Comparison of ENCODE assay signal across 18 cellular contexts in genomic region chr12:3998397-3998796, GRCh38.
DNase-seq lines count a peak whose midpoint lies in the region; ATAC-seq, FAIRE-seq and TF ChIP-seq lines count a peak whose summit lies in the region.
"Had no signal": no experiment of that assay in that cellular context is flagged by ENCODE, and none has a peak within 500 bp of the region (broad histone marks: within the 10 kb centered on the region; RNA-seq: fewer than 3 reads in every experiment).

No MANE protein-coding gene starts in this region.

- H3K36me3 ChIP-seq in HepG2 (replicated peaks in 1 of 2; ENCODE audit: control insufficient read depth in 1 of 2, insufficient read depth in 2 of 2, low read length in 2 of 2) = no peaks in the 10 kb centered on the region
- H3K36me3 ChIP-seq in right lobe of liver = no peaks in the 10 kb centered on the region
- H3K36me3 ChIP-seq in hepatocyte (replicated peaks; ENCODE audit: insufficient read depth, low read depth) = no peaks in the 10 kb centered on the region
- no peaks in the 10 kb centered on the region for H3K36me3 ChIP-seq in pancreas
- no peaks in the 10 kb centered on the region for H3K36me3 ChIP-seq in psoas muscle (ENCODE audit: insufficient read depth in 1 of 2, low read depth in 1 of 2)
- H3K36me3 ChIP-seq: BLaER1, MG63 had no signal

- H4K20me1 ChIP-seq in HepG2 (ENCODE audit: insufficient read depth, low read length) (no peaks in the 10 kb centered on the region), hepatocyte (ENCODE audit: insufficient read depth, poor library complexity, severe bottlenecking) (no peaks in the 10 kb centered on the region)
- H4K20me1 ChIP-seq: BLaER1 had no signal

- no peak overlapping the region for H3K4me3 ChIP-seq in HepG2 (replicated peaks in 1 of 3; ENCODE audit: insufficient read depth in 1 of 3, low read depth in 2 of 3, low read length in 3 of 3)
- H3K4me3 ChIP-seq in right lobe of liver = no peak overlapping the region
- H3K4me3 ChIP-seq in hepatocyte = no peak overlapping the region
- peak overlapping the region in 1 of 4 donors; percentile 1 for H3K4me3 ChIP-seq in pancreas
- H3K4me3 ChIP-seq in psoas muscle = no peak overlapping the region
- H3K4me3 ChIP-seq: BLaER1, GM12878, MG63 had no signal

- H3K9me3 ChIP-seq in HepG2 (ENCODE audit: low read length) (no peaks in the 10 kb centered on the region), right lobe of liver (no peaks in the 10 kb centered on the region), hepatocyte (ENCODE audit: low read depth) (no peaks in the 10 kb centered on the region), pancreas (no peaks in the 10 kb centered on the region), psoas muscle (peaks cover 3% of the 10 kb centered on the region)
- H3K9me3 ChIP-seq: MG63 had no signal

- in situ Hi-C loops in HepG2 (cut with HindIII; ENCODE audit: extremely low pct_ligation_motif_present, low pct_unique_long_range_greater_than_20kb) = no loop called here

- intact Hi-C loops in HepG2 (cut with micrococcal nuclease; ENCODE audit: unreplicated experiment) = loop anchor here (2.0 to 5.0 kb wide), 3 partner anchors 16 to 279 kb away; no protein-coding TSS in a partner anchor
- intact Hi-C loops in right lobe of liver (cut with DNase I) = loop anchor here in 1 of 2 donors (10.0 kb wide), 1 partner anchor 276 kb away; the partner anchor contains the start of gene CCND2
- intact Hi-C loops in pancreas (cut with DNase I) = loop anchor here in 1 of 3 donors (10.0 kb wide), 2 partner anchors 114 to 276 kb away; partner anchors contain the start of gene CCND2
- intact Hi-C loops in psoas muscle (cut with DNase I) = loop anchor here (5.0 kb wide), 2 partner anchors 34 to 279 kb away; no protein-coding TSS in a partner anchor

- H3K79me2 ChIP-seq in HepG2 (ENCODE audit: insufficient read depth, low read length) (no peaks in the 10 kb centered on the region), hepatocyte (no peaks in the 10 kb centered on the region)

- 94% methylated on average over 5 of the region's 5 CpGs for WGBS in HepG2 (ENCODE audit: low lambda C conversion rate)
- whole genome bisulfite sequencing in right lobe of liver (ENCODE audit: insufficient coverage, low coverage, low lambda C conversion rate, missing lambda C conversion rate) = 88% methylated on average over 3 of the region's 5 CpGs
- WGBS in hepatocyte (ENCODE audit: low lambda C conversion rate, missing lambda C conversion rate) = 86% methylated on average over 5 of the region's 5 CpGs
- WGBS in pancreas, 2 donors = 71 to 78% methylated on average over 5 of the region's 5 CpGs
- WGBS in psoas muscle, 3 donors = 61 to 73% (median 65%) methylated on average over 5 of the region's 5 CpGs

- no peak overlapping the region; the same call in 1 of the 2 replicates for H3K9ac ChIP-seq in HepG2 (ENCODE audit: insufficient read depth, low read depth, low read length)
- H3K9ac ChIP-seq: BLaER1 had no signal

- CTCF ChIA-PET in HepG2 (lab: Yijun Ruan, JAX; ENCODE audit: low intra/inter-chr PET ratio, low total read pairs) = interaction anchor here (0.9 kb wide), 1 partner anchor 39 kb away, joined by 3 read pairs; no protein-coding TSS in a partner anchor

- TF ChIP-seq CTCF in HepG2 (CRISPR knock-in tag; IDR thresholded peaks at IDR 0.05) = no peak
- no peak for TF ChIP-seq CTCF in right lobe of liver (IDR thresholded peaks at IDR 0.05)
- TF ChIP-seq CTCF in hepatocyte (IDR thresholded peaks at IDR 0.05; ENCODE audit: poor library complexity) = no peak
- no peak for TF ChIP-seq CTCF in pancreas (IDR thresholded peaks at IDR 0.05)
- no peak for TF ChIP-seq CTCF in psoas muscle (IDR thresholded peaks at IDR 0.05)

- no peak for TF ChIP-seq POLR2A in HepG2 (IDR thresholded peaks at IDR 0.05; ENCODE audit: insufficient read depth in 1 of 2, low read depth in 2 of 2, low read length in 2 of 2)
- TF ChIP-seq POLR2A in right lobe of liver (IDR thresholded peaks at IDR 0.05) = no peak

- H3K27ac ChIP-seq in HepG2 (ENCODE audit: extremely low read length, insufficient read depth, low read length) = peak overlapping the region; percentile 89
- H3K27ac ChIP-seq in right lobe of liver = no peak overlapping the region
- peak overlapping the region; percentile 94 for H3K27ac ChIP-seq in hepatocyte
- peak overlapping the region; percentile 9 to 90 (median 80) for H3K27ac ChIP-seq in pancreas
- no peak overlapping the region for H3K27ac ChIP-seq in psoas muscle
- H3K27ac ChIP-seq: BLaER1 had no signal

- BruUV-seq in HepG2 (replicated peaks; lab: Mats Ljungman, UMichigan) = no TSS peak

- DNase-seq in HepG2 (ENCODE audit: low spot score) = no peak
- DNase-seq in right lobe of liver = no peak
- no peak for DNase-seq in hepatocyte (ENCODE audit: low spot score)
- DNase-seq in pancreas = no peak
- no peak for DNase-seq in psoas muscle
- DNase-seq: CD8-positive, alpha-beta memory T cell; GDM1; IMR-90; MG63; NCI-H1092; NCI-H2081 treated with DMSO at 0.1 percent for 48 hours; NCI-H510A treated with DMSO at 0.1 percent for 48 hours; SHP77 had no signal

- H3K27me3 ChIP-seq in HepG2 (ENCODE audit: control insufficient read depth in 1 of 2, insufficient read depth in 2 of 2, low read length in 2 of 2) (no peaks in the 10 kb centered on the region), right lobe of liver (no peaks in the 10 kb centered on the region), hepatocyte (no peaks in the 10 kb centered on the region), pancreas (no peaks in the 10 kb centered on the region), psoas muscle (ENCODE audit: insufficient read depth in 3 of 3, low read length in 2 of 3) (peaks cover 0 to 4% (median 4%) of the 10 kb centered on the region in 3 donors)
- H3K27me3 ChIP-seq: BLaER1, MG63 had no signal

- TF ChIP-seq RAD21 in HepG2 (CRISPR knock-in tag; IDR thresholded peaks at IDR 0.05) = no peak

- no peak for TF ChIP-seq EP300 in HepG2 (IDR thresholded peaks at IDR 0.05; ENCODE audit: low read depth in 2 of 2, low read length in 2 of 2)
- no peak for TF ChIP-seq EP300 in HepG2 (CRISPR knock-in tag; IDR thresholded peaks at IDR 0.05; ENCODE audit: borderline replicate concordance)

- FAIRE-seq in HepG2 (lab: Jason Lieb, UNC) (no peak), pancreas (lab: Jason Lieb, UNC) (no peak)
- FAIRE-seq: A204.1, GM12878 had no signal

- H2AFZ ChIP-seq in HepG2 (ENCODE audit: low read length) (peak overlapping the region; percentile 5), hepatocyte (no peak overlapping the region)

- POLR2A ChIA-PET in HepG2 (lab: Yijun Ruan, JAX) = interaction anchor here (2.3 to 6.7 kb wide), 2 partner anchors 14 to 39 kb away, joined by 16 to 135 read pairs; no protein-coding TSS in a partner anchor

- H3K9me2 ChIP-seq in hepatocyte (replicated peaks; ENCODE audit: insufficient read depth) = no peaks in the 10 kb centered on the region

- no peak overlapping the region for H3K4me2 ChIP-seq in HepG2 (ENCODE audit: low read depth, low read length)
- H3K4me2 ChIP-seq in hepatocyte = no peak overlapping the region
- H3K4me2 ChIP-seq: BLaER1 had no signal

- H3K4me1 ChIP-seq in HepG2 (ENCODE audit: insufficient read depth, low read length) (peaks cover 52% of the 10 kb centered on the region), right lobe of liver (no peaks in the 10 kb centered on the region), hepatocyte (ENCODE audit: insufficient read depth) (peaks cover 22% of the 10 kb centered on the region), pancreas (peaks cover 6 to 34% (median 25%) of the 10 kb centered on the region in 3 donors), psoas muscle (no peaks in the 10 kb centered on the region)

- no peak for ATAC-seq in HepG2
- ATAC-seq in right lobe of liver = no peak
- no peak for ATAC-seq in pancreas
- ATAC-seq in psoas muscle = no peak
- no peak for ATAC-seq in GM21529 (IDR thresholded peaks at IDR 0.05; ENCODE audit: unreplicated experiment)
- no peak for ATAC-seq in HG03457 (IDR thresholded peaks at IDR 0.05; ENCODE audit: unreplicated experiment)
- ATAC-seq: GM12878 had no signal

TF ChIP-seq in HepG2, 621 proteins besides CTCF, POLR2A, EP300 and RAD21:
- 0 out of 2 replicates have a peak, but pooled peaks have one; percentile 3 for TF ChIP-seq GABPB1 (CRISPR knock-in tag; IDR thresholded peaks at IDR 0.05)
- TF ChIP-seq HNRNPUL1 (IDR thresholded peaks at IDR 0.05; ENCODE audit: low read depth, low read length) = no peak

Comparison
In these comparisons a context has a peak if more than half of its experiments do, and no peak if none do; other contexts are left out.
1. H3K27ac ChIP-seq: peak in HepG2 (single experiment), hepatocyte (single experiment) and pancreas (4 of 4); none in right lobe of liver (0 of 3) and psoas muscle (single experiment).